In genomic region chr1:67043366-67043765, GRCh38 we compare ENCODE assay signal across 33 cellular contexts.
"Had no signal": no experiment of that assay in that cellular context is flagged by ENCODE, and none has a peak within 500 bp of the region (broad histone marks: within the 10 kb centered on the region; RNA-seq: fewer than 3 reads in every experiment).

No MANE protein-coding gene starts in this region.

- H3K27ac ChIP-seq: adrenal gland, body of pancreas, breast epithelium, KMS-11, SJCRH30, SK-N-MC had no signal

- H3K27me3 ChIP-seq: adrenal gland, body of pancreas, breast epithelium, SJCRH30 had no signal

- DNase-seq: activated CD4-positive, alpha-beta T cell treated with anti-CD3 and anti-CD28 coated beads for 36 hours; activated CD4-positive, alpha-beta T cell treated with anti-CD3 and anti-CD28 coated beads, Interleukin-2, amount 10 ng/mL, durations not matched to agents 7 days and 5 days; activated CD4-positive, alpha-beta T cell treated with anti-CD3 and anti-CD28 coated beads, Interleukin-2, amount 50 U/mL, for 48 hours; activated CD8-positive, alpha-beta T cell treated with anti-CD3 and anti-CD28 coated beads, Interleukin-2, amount 10 ng/mL, durations not matched to agents 7 days and 5 days; activated gamma-delta T cell; activated naive CD4-positive, alpha-beta T cell treated with Interleukin-2 at 50 U/mL for 16 hours; activated T-cell treated with anti-CD3 and anti-CD28 coated beads, Interleukin-2, amount 50 U/mL, for 24 hours; adrenal gland; body of pancreas; NCI-H1092 treated with DMSO at 0.1 percent for 48 hours; NCI-H1417; NCI-H146; NCI-H187; NCI-H2029 treated with DMSO at 0.1 percent for 48 hours; NCI-H2171 treated with DMSO at 0.1 percent for 48 hours; NCI-H2227 treated with DMSO at 0.1 percent for 48 hours; NCI-H446; NCI-H524; NCI-H69; NCI-H82; SHP77; SJCRH30 had no signal

- H3K36me3 ChIP-seq: breast epithelium had no signal

- ATAC-seq: activated CD4-positive, alpha-beta T cell treated with anti-CD3 and anti-CD28 coated beads for 36 hours; activated CD4-positive, CD25-positive, alpha-beta regulatory T cell treated with anti-CD3 and anti-CD28 coated beads, Interleukin-2, amount 50 U/mL, for 24 hours; activated CD8-positive, alpha-beta T cell treated with anti-CD3 and anti-CD28 coated beads, Interleukin-2, amount 10 ng/mL, durations not matched to agents 7 days and 5 days; body of pancreas; Panc1; WTC11 had no signal

- H3K27ac Mint-ChIP-seq: activated CD4-positive, alpha-beta T cell treated with anti-CD3 and anti-CD28 coated beads for 36 hours; activated CD4-positive, alpha-beta T cell treated with anti-CD3 and anti-CD28 coated beads, Interleukin-2, amount 10 ng/mL, durations not matched to agents 7 days and 5 days; activated CD8-positive, alpha-beta T cell treated with anti-CD3 and anti-CD28 coated beads, Interleukin-2, amount 10 ng/mL, durations not matched to agents 7 days and 5 days; activated T-cell treated with anti-CD3 and anti-CD28 coated beads, Interleukin-2, amount 50 U/mL, for 24 hours; activated T-helper 2 cell treated with anti-CD3 and anti-CD28 coated beads, Interferon-gamma antibody, Interleukin-2, Interleukin-4, amounts not matched to agents 10 μg/mL and 5 μg/mL and 100 μg/mL, durations not matched to agents 14 hours and 24 hours and 36 hours; T-helper 1 cell treated with Interleukin-12 subunit alpha and Interleukin-12 subunit beta and Interleukin-4 antibody, amounts not matched to agents 30 μg/mL and 1 μg/mL, for 36 hours; T-helper 2 cell treated with Interferon-gamma antibody and Interleukin-4, amounts not matched to agents 5 μg/mL and 100 μg/mL, for 36 hours; WTC11 had no signal

- H3K4me2 ChIP-seq: KMS-11 had no signal

- H3K27me3 Mint-ChIP-seq: activated CD4-positive, alpha-beta T cell treated with anti-CD3 and anti-CD28 coated beads for 36 hours; activated CD4-positive, alpha-beta T cell treated with anti-CD3 and anti-CD28 coated beads, Interleukin-2, amount 10 ng/mL, durations not matched to agents 7 days and 5 days; activated naive CD4-positive, alpha-beta T cell treated with anti-CD3 and anti-CD28 coated beads, Interleukin-2, amount 50 U/mL, for 24 hours; activated T-cell treated with anti-CD3 and anti-CD28 coated beads, Interleukin-2, amount 50 U/mL, for 24 hours had no signal

- FAIRE-seq: astrocyte had no signal

- H3K9me3 Mint-ChIP-seq: activated CD4-positive, alpha-beta T cell treated with anti-CD3 and anti-CD28 coated beads, Interleukin-2, amount 10 ng/mL, durations not matched to agents 7 days and 5 days; activated naive CD4-positive, alpha-beta T cell treated with anti-CD3 and anti-CD28 coated beads, Interleukin-2, amount 50 U/mL, for 24 hours; activated T-cell treated with anti-CD3 and anti-CD28 coated beads, Interleukin-2, amount 50 U/mL, for 24 hours; activated T-helper 2 cell treated with anti-CD3 and anti-CD28 coated beads, Interferon-gamma antibody, Interleukin-2, Interleukin-4, amounts not matched to agents 10 μg/mL and 5 μg/mL and 100 μg/mL, durations not matched to agents 14 hours and 24 hours and 36 hours; T-helper 1 cell treated with Interleukin-12 subunit alpha and Interleukin-12 subunit beta and Interleukin-4 antibody, amounts not matched to agents 30 μg/mL and 1 μg/mL, for 36 hours; T-helper 2 cell treated with Interferon-gamma antibody and Interleukin-4, amounts not matched to agents 5 μg/mL and 100 μg/mL, for 36 hours; WTC11 had no signal

- H3K9ac ChIP-seq: KMS-11 had no signal

- H3K4me3 ChIP-seq: adrenal gland, body of pancreas, breast epithelium, SJCRH30, SK-N-MC had no signal

- H3K4me3 Mint-ChIP-seq: activated CD4-positive, alpha-beta T cell treated with anti-CD3 and anti-CD28 coated beads for 36 hours; activated CD4-positive, alpha-beta T cell treated with anti-CD3 and anti-CD28 coated beads, Interleukin-2, amount 10 ng/mL, durations not matched to agents 7 days and 5 days; activated CD8-positive, alpha-beta T cell treated with anti-CD3 and anti-CD28 coated beads, Interleukin-2, amount 10 ng/mL, durations not matched to agents 7 days and 5 days; activated naive CD4-positive, alpha-beta T cell treated with anti-CD3 and anti-CD28 coated beads, Interleukin-2, amount 50 U/mL, for 24 hours; activated T-cell treated with anti-CD3 and anti-CD28 coated beads, Interleukin-2, amount 50 U/mL, for 24 hours; T-helper 1 cell treated with Interleukin-12 subunit alpha and Interleukin-12 subunit beta and Interleukin-4 antibody, amounts not matched to agents 30 μg/mL and 1 μg/mL, for 36 hours; T-helper 2 cell treated with Interferon-gamma antibody and Interleukin-4, amounts not matched to agents 5 μg/mL and 100 μg/mL, for 36 hours; WTC11 had no signal

- H3K9me3 ChIP-seq: adrenal gland, body of pancreas, breast epithelium, SJCRH30 had no signal

- H3K4me1 ChIP-seq: adrenal gland, breast epithelium, SJCRH30 had no signal
